Comparison of ENCODE assay signal across 25 cellular contexts in the genomic region with DNA sequence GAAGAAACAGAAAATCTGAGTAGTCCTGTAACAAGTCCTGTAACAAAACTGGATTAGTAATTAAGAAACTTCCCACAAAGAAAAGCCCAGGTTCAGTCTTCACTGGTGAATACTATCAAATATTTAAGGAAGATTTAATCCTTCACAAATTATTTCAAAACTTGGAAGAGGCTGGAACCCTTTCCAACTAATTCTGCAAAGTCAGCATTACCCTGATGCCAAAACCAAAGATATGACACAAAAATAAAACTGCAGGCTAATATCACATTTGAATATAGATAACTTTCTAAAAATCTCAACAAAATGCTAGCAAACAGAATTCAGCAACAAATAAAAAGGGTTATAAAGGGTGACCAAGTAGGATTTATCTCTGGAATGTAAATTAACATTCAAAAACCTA.
DNase-seq lines count a peak whose midpoint lies in the region; ATAC-seq, FAIRE-seq and TF ChIP-seq lines count a peak whose summit lies in the region.
"Had no signal": no experiment of that assay in that cellular context is flagged by ENCODE, and none has a peak within 500 bp of the region (broad histone marks: within the 10 kb centered on the region; RNA-seq: fewer than 3 reads in every experiment).

No MANE protein-coding gene starts in this region.

- H3K56ac ChIP-seq in IMR-90 (ENCODE audit: extremely low read depth, insufficient read depth, low read length) (no peak overlapping the region), H1 (replicated peaks; ENCODE audit: insufficient read length, low read depth, low read length) (no peak overlapping the region)

- FAIRE-seq in HepG2 (lab: Jason Lieb, UNC), result no peak
- no peak for FAIRE-seq in H1 (lab: Jason Lieb, UNC)
- FAIRE-seq: A204.1, GM12878, GM12892, GM19239 had no signal

- H3K79me1 ChIP-seq in IMR-90 (ENCODE audit: low read depth in 1 of 2, low read length in 2 of 2), result no peaks in the 10 kb centered on the region
- no peaks in the 10 kb centered on the region for H3K79me1 ChIP-seq in H1 (ENCODE audit: low read depth, low read length)

- no peak for ATAC-seq in HepG2
- no peak for ATAC-seq in right lobe of liver
- ATAC-seq in IMR-90 (ENCODE audit: low read depth), result no peak
- no peak for ATAC-seq in HG02763 (IDR thresholded peaks at IDR 0.05; ENCODE audit: unreplicated experiment)
- no peak for ATAC-seq in HG02884 (IDR thresholded peaks at IDR 0.05; ENCODE audit: unreplicated experiment)
- ATAC-seq: GM12878 had no signal

- no peak overlapping the region for H3K18ac ChIP-seq in IMR-90 (ENCODE audit: low read depth, low read length)
- H3K18ac ChIP-seq in H1 (ENCODE audit: extremely low read depth, low read length), result no peak overlapping the region

- TF ChIP-seq EP300 in HepG2 (IDR thresholded peaks at IDR 0.05; ENCODE audit: low read depth in 2 of 2, low read length in 2 of 2), result no peak
- no peak for TF ChIP-seq EP300 in HepG2 (CRISPR knock-in tag; IDR thresholded peaks at IDR 0.05; ENCODE audit: borderline replicate concordance)
- no peak for TF ChIP-seq EP300 in H1 (IDR thresholded peaks at IDR 0.05; ENCODE audit: borderline replicate concordance in 1 of 2, low read depth in 2 of 2, low read length in 2 of 2)

- in situ Hi-C loops in HepG2 (cut with HindIII; ENCODE audit: extremely low pct_ligation_motif_present, low pct_unique_long_range_greater_than_20kb) (no loop called here), IMR-90 (cut with MboI; ENCODE audit: low sequenced_read_pairs) (no loop called here)

- DNase-seq in HepG2 (ENCODE audit: low spot score), result no peak
- no peak for DNase-seq in right lobe of liver
- no peak for DNase-seq in IMR-90
- DNase-seq in H1 (ENCODE audit: low read depth in 1 of 2, low spot score in 2 of 2), result no peak
- DNase-seq: 8988T; AML-193; CD4-positive, alpha-beta memory T cell; CD4-positive, CD25-positive, alpha-beta regulatory T cell; CD8-positive, alpha-beta memory T cell; COR-L47; DMS 273 treated with DMSO at 0.1 percent for 48 hours; DMS153; DMS53; DMS79; DND-41; EL; GDM1 had no signal

- H2BK5ac ChIP-seq in IMR-90 (ENCODE audit: low read depth, low read length, poor library complexity, severe bottlenecking) (no peak overlapping the region), H1 (ENCODE audit: low read depth, low read length) (no peak overlapping the region)

- dilution Hi-C loops in IMR-90 (cut with HindIII; ENCODE audit: low sequenced_read_pairs, unreplicated experiment), result no loop called here

- H3K4me3 ChIP-seq in HepG2 (replicated peaks in 1 of 3; ENCODE audit: insufficient read depth in 1 of 3, low read depth in 2 of 3, low read length in 3 of 3) (no peak overlapping the region), right lobe of liver (no peak overlapping the region), IMR-90 (ENCODE audit: insufficient read depth, low read depth, low read length) (no peak overlapping the region), H1 (ENCODE audit: extremely low read depth in 1 of 4, insufficient read depth in 2 of 4, low read depth in 3 of 4, low read length in 4 of 4) (no peak overlapping the region)
- H3K4me3 ChIP-seq: BLaER1 treated with 17β-estradiol and CSF1 and Interleukin-3, amounts not matched to agents 10 nM and 100 nM; GM12878 had no signal

- no peak for TF ChIP-seq CTCF in HepG2 (CRISPR knock-in tag; IDR thresholded peaks at IDR 0.05)
- TF ChIP-seq CTCF in right lobe of liver (IDR thresholded peaks at IDR 0.05), result no peak
- no peak for TF ChIP-seq CTCF in IMR-90 (conservative IDR thresholded peaks at IDR 0.05; ENCODE audit: low read depth, low read length)
- TF ChIP-seq CTCF in H1 (IDR thresholded peaks at IDR 0.05; ENCODE audit: control extremely low read depth in 1 of 3, insufficient read depth in 1 of 3, low read depth in 1 of 3, low read length in 3 of 3), result no peak

- H3K9me1 ChIP-seq in IMR-90 (ENCODE audit: insufficient read depth, low read length), result no peaks in the 10 kb centered on the region

- no peak overlapping the region for H2BK15ac ChIP-seq in IMR-90 (ENCODE audit: low read depth, low read length)
- no peak overlapping the region for H2BK15ac ChIP-seq in H1 (ENCODE audit: low read length)

- H3K4ac ChIP-seq in IMR-90 (ENCODE audit: low read depth, low read length), result no peak overlapping the region
- H3K4ac ChIP-seq in H1 (replicated peaks; ENCODE audit: insufficient read length, low read depth, low read length), result no peak overlapping the region

- intact Hi-C loops in HepG2 (cut with micrococcal nuclease; ENCODE audit: unreplicated experiment), result no loop called here
- intact Hi-C loops in right lobe of liver (cut with DNase I), result no loop called here
- intact Hi-C loops in IMR-90 (cut with micrococcal nuclease), result no loop called here

- H2BK20ac ChIP-seq in IMR-90 (ENCODE audit: low read depth, low read length) (no peak overlapping the region), H1 (ENCODE audit: low read length) (no peak overlapping the region)

- H3K9ac ChIP-seq in HepG2 (ENCODE audit: insufficient read depth, low read depth, low read length), result no peak overlapping the region
- no peak overlapping the region for H3K9ac ChIP-seq in IMR-90 (ENCODE audit: low read depth, low read length)
- no peak overlapping the region for H3K9ac ChIP-seq in H1 (replicated peaks in 1 of 4; ENCODE audit: extremely low read depth in 1 of 4, low read depth in 3 of 4, low read length in 3 of 4)
- H3K9ac ChIP-seq: BLaER1 treated with 17β-estradiol and CSF1 and Interleukin-3, amounts not matched to agents 10 nM and 100 nM had no signal

- H4K91ac ChIP-seq in IMR-90 (ENCODE audit: insufficient read depth, low read depth, low read length) (no peak overlapping the region), H1 (replicated peaks; ENCODE audit: insufficient read length, low read length) (no peak overlapping the region)

- H3K36me3 ChIP-seq in HepG2 (replicated peaks in 1 of 2; ENCODE audit: control insufficient read depth in 1 of 2, insufficient read depth in 2 of 2, low read length in 2 of 2), result no peaks in the 10 kb centered on the region
- no peaks in the 10 kb centered on the region for H3K36me3 ChIP-seq in right lobe of liver
- H3K36me3 ChIP-seq in IMR-90 (ENCODE audit: control insufficient read depth, insufficient read depth, low read length), result no peaks in the 10 kb centered on the region
- no peaks in the 10 kb centered on the region for H3K36me3 ChIP-seq in H1 (ENCODE audit: control insufficient read depth in 2 of 4, insufficient read depth in 4 of 4, low read length in 3 of 4)

- BruUV-seq in HepG2 (replicated peaks; lab: Mats Ljungman, UMichigan) (no TSS peak), IMR-90 (replicated peaks; lab: Mats Ljungman, UMichigan) (no TSS peak)

- no peak overlapping the region for H3K27ac ChIP-seq in HepG2 (ENCODE audit: extremely low read length, insufficient read depth, low read length)
- H3K27ac ChIP-seq in right lobe of liver, result no peak overlapping the region
- no peak overlapping the region for H3K27ac ChIP-seq in IMR-90 (ENCODE audit: insufficient read depth, low read length)
- H3K27ac ChIP-seq in H1 (ENCODE audit: low read depth, low read length), result no peak overlapping the region
- H3K27ac ChIP-seq: BLaER1 treated with 17β-estradiol and CSF1 and Interleukin-3, amounts not matched to agents 10 nM and 100 nM; C4-2B had no signal

- H3K4me2 ChIP-seq in HepG2 (ENCODE audit: low read depth, low read length) (no peak overlapping the region), IMR-90 (ENCODE audit: low read depth, low read length) (no peak overlapping the region), H1 (ENCODE audit: insufficient read depth in 1 of 2, low read depth in 2 of 2, low read length in 2 of 2) (no peak overlapping the region)
- H3K4me2 ChIP-seq: BLaER1 treated with 17β-estradiol and CSF1 and Interleukin-3, amounts not matched to agents 10 nM and 100 nM had no signal

- H4K8ac ChIP-seq in IMR-90 (ENCODE audit: low read depth in 2 of 2, low read length in 2 of 2), result no peak overlapping the region
- no peak overlapping the region for H4K8ac ChIP-seq in H1 (ENCODE audit: extremely low read depth, insufficient read depth, low read length)

- no peaks in the 10 kb centered on the region for H3K27me3 ChIP-seq in HepG2 (ENCODE audit: control insufficient read depth in 1 of 2, insufficient read depth in 2 of 2, low read length in 2 of 2)
- H3K27me3 ChIP-seq in right lobe of liver, result peaks cover 0 to 3% of the 10 kb centered on the region in 2 donors
- no peaks in the 10 kb centered on the region for H3K27me3 ChIP-seq in IMR-90 (ENCODE audit: control insufficient read depth, insufficient read depth, low read length)
- H3K27me3 ChIP-seq in H1 (replicated peaks in 1 of 4; ENCODE audit: control insufficient read depth in 3 of 4, extremely low read depth in 1 of 4, insufficient read depth in 3 of 4, low read length in 3 of 4), result no peaks in the 10 kb centered on the region
- H3K27me3 ChIP-seq: BLaER1 treated with 17β-estradiol and CSF1 and Interleukin-3, amounts not matched to agents 10 nM and 100 nM had no signal

- no peak overlapping the region for H2AK9ac ChIP-seq in IMR-90 (replicated peaks; ENCODE audit: low read depth, low read length, poor library complexity)

- TF ChIP-seq POLR2A in HepG2 (IDR thresholded peaks at IDR 0.05; ENCODE audit: insufficient read depth in 1 of 2, low read depth in 2 of 2, low read length in 2 of 2) (no peak), right lobe of liver (IDR thresholded peaks at IDR 0.05) (no peak), IMR-90 (IDR thresholded peaks at IDR 0.05; ENCODE audit: low read depth, low read length) (no peak), H1 (IDR thresholded peaks at IDR 0.05; ENCODE audit: control extremely low read depth in 1 of 2, low read depth in 2 of 2, low read length in 2 of 2) (no peak)

- H3K23ac ChIP-seq in IMR-90 (ENCODE audit: low read depth, low read length) (no peak overlapping the region), H1 (ENCODE audit: insufficient read length) (no peak overlapping the region)

- H3K14ac ChIP-seq in IMR-90 (replicated peaks; ENCODE audit: low read depth, low read length) (no peak overlapping the region), H1 (ENCODE audit: insufficient read length) (no peak overlapping the region)

- TF ChIP-seq RAD21 in HepG2 (CRISPR knock-in tag; IDR thresholded peaks at IDR 0.05) (no peak), IMR-90 (IDR thresholded peaks at IDR 0.05; ENCODE audit: low read length) (no peak), H1 (IDR thresholded peaks at IDR 0.05 in 1 of 2, conservative IDR thresholded peaks at IDR 0.05 in 1 of 2; ENCODE audit: low read depth in 2 of 2, low read length in 2 of 2) (no peak)

- H2AK5ac ChIP-seq in IMR-90 (ENCODE audit: low read depth, low read length) (no peak overlapping the region), H1 (ENCODE audit: low read depth, low read length) (no peak overlapping the region)

- POLR2A ChIA-PET in HepG2 (lab: Yijun Ruan, JAX), result no interaction called here
- POLR2A ChIA-PET in IMR-90 (lab: Charles Lee; ENCODE audit: unreplicated experiment), result no interaction called here
- POLR2A ChIA-PET in H1 (lab: Charles Lee; ENCODE audit: partially characterized antibody), result no interaction called here

- H2BK12ac ChIP-seq in H1 (ENCODE audit: low read depth, low read length), result no peak overlapping the region

- H3K79me2 ChIP-seq in HepG2 (ENCODE audit: insufficient read depth, low read length) (no peaks in the 10 kb centered on the region), H1 (ENCODE audit: control insufficient read depth in 1 of 2, insufficient read depth in 2 of 2, low read length in 2 of 2) (no peaks in the 10 kb centered on the region)

- CTCF ChIA-PET in HepG2 (lab: Yijun Ruan, JAX; ENCODE audit: low intra/inter-chr PET ratio, low total read pairs), result no interaction called here
- CTCF ChIA-PET in IMR-90 (lab: Yijun Ruan, JAX), result no interaction called here
- CTCF ChIA-PET in H1 (lab: Charles Lee; ENCODE audit: partially characterized antibody), result no interaction called here

- no peak overlapping the region for H4K5ac ChIP-seq in IMR-90 (ENCODE audit: low read depth, low read length)
- no peak overlapping the region for H4K5ac ChIP-seq in H1 (ENCODE audit: insufficient read length, low read depth, low read length)

- H2AFZ ChIP-seq in HepG2 (ENCODE audit: low read length), result no peak overlapping the region
- H2AFZ ChIP-seq in IMR-90 (replicated peaks; ENCODE audit: low read length, poor library complexity), result no peak overlapping the region
- H2AFZ ChIP-seq in H1 (ENCODE audit: low read length), result no peak overlapping the region

- no peaks in the 10 kb centered on the region for H3K4me1 ChIP-seq in HepG2 (ENCODE audit: insufficient read depth, low read length)
- no peaks in the 10 kb centered on the region for H3K4me1 ChIP-seq in right lobe of liver
- no peaks in the 10 kb centered on the region for H3K4me1 ChIP-seq in IMR-90 (ENCODE audit: control insufficient read depth, insufficient read depth, low read length)
- H3K4me1 ChIP-seq in H1 (replicated peaks in 1 of 4; ENCODE audit: control insufficient read depth in 3 of 4, insufficient read depth in 4 of 4, low read length in 3 of 4), result no peaks in the 10 kb centered on the region

- no peaks in the 10 kb centered on the region for H3K23me2 ChIP-seq in H1 (ENCODE audit: low read depth, low read length)

- H4K20me1 ChIP-seq in HepG2 (ENCODE audit: insufficient read depth, low read length) (no peaks in the 10 kb centered on the region), IMR-90 (ENCODE audit: insufficient read depth, low read length) (no peaks in the 10 kb centered on the region), H1 (replicated peaks in 1 of 2; ENCODE audit: control insufficient read depth in 1 of 2, insufficient read depth in 2 of 2, low read length in 2 of 2) (no peaks in the 10 kb centered on the region)
- H4K20me1 ChIP-seq: BLaER1 treated with 17β-estradiol and CSF1 and Interleukin-3, amounts not matched to agents 10 nM and 100 nM had no signal

- H2BK120ac ChIP-seq in IMR-90 (ENCODE audit: low read depth, low read length) (no peak overlapping the region), H1 (replicated peaks; ENCODE audit: low read depth, low read length) (no peak overlapping the region)

- peaks cover 44% of the 10 kb centered on the region for H3K9me3 ChIP-seq in HepG2 (ENCODE audit: low read length)
- H3K9me3 ChIP-seq in right lobe of liver, result no peaks in the 10 kb centered on the region
- H3K9me3 ChIP-seq in IMR-90 (ENCODE audit: control insufficient read depth, insufficient read depth, low read length), result 0 out of 2 replicates have a peak, but pooled peaks cover 1% of the 10 kb centered on the region
- H3K9me3 ChIP-seq in H1 (ENCODE audit: insufficient read depth in 2 of 2, low read depth in 1 of 2, low read length in 1 of 2), result no peaks in the 10 kb centered on the region

Comparison
In these comparisons a context has a peak if more than half of its experiments do, and no peak if none do; other contexts are left out.
1. Of the 41 proteins assayed by ChIP-seq in both HepG2 and H1: peak only in HepG2: none; only in H1: none; in both: MAFK; in neither: 40.